ENCODE assay signal across 2 cellular contexts in the genomic region with DNA sequence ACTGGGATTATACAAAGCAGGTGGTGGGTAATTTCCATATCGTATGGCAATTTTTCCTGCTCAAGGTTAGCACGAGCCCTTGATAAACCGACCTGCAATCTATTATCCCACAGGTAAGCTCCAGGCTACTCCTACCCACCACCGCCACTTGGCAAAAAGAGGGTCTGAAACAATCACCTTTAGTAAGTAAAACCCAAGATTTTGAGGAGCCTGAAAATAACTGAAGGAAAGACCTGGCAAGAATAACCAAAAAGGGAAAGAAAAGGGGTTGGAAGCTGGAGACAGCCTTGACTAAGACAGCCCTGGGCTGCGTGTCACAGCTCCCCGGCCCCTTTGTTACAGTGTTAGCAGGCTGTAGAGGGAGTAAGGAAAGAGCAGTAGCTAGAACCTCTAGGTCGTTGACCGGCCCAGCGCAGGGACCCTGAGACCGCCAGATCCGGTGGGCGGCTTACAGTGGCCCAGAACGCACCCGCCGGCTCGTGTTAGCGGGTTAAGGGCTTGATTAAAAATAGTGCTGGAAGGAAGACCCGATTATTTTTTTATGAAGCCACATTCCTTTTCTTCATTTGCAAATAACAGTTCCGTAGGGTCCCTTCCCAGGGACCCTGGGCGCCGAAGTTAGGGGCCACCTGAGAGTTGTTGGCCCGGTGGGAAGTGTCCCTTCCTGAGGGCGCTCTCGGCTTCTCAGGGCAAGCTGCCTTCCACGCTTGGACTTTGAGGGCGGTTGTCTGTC.
TF ChIP-seq lines count a peak whose summit lies in the region.

No MANE protein-coding gene starts in this region.

TF ChIP-seq in GM23338, 12 proteins besides CTCF, POLR2A, EP300 and RAD21:
- no peak for TF ChIP-seq POLR2AphosphoS5 (IDR thresholded peaks at IDR 0.05; ENCODE audit: low read depth)
- TF ChIP-seq, protein P1, sequence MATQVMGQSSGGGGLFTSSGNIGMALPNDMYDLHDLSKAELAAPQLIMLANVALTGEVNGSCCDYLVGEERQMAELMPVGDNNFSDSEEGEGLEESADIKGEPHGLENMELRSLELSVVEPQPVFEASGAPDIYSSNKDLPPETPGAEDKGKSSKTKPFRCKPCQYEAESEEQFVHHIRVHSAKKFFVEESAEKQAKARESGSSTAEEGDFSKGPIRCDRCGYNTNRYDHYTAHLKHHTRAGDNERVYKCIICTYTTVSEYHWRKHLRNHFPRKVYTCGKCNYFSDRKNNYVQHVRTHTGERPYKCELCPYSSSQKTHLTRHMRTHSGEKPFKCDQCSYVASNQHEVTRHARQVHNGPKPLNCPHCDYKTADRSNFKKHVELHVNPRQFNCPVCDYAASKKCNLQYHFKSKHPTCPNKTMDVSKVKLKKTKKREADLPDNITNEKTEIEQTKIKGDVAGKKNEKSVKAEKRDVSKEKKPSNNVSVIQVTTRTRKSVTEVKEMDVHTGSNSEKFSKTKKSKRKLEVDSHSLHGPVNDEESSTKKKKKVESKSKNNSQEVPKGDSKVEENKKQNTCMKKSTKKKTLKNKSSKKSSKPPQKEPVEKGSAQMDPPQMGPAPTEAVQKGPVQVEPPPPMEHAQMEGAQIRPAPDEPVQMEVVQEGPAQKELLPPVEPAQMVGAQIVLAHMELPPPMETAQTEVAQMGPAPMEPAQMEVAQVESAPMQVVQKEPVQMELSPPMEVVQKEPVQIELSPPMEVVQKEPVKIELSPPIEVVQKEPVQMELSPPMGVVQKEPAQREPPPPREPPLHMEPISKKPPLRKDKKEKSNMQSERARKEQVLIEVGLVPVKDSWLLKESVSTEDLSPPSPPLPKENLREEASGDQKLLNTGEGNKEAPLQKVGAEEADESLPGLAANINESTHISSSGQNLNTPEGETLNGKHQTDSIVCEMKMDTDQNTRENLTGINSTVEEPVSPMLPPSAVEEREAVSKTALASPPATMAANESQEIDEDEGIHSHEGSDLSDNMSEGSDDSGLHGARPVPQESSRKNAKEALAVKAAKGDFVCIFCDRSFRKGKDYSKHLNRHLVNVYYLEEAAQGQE (IDR thresholded peaks at IDR 0.05; ENCODE audit: unreplicated experiment) = no peak
- TF ChIP-seq JUNB (IDR thresholded peaks at IDR 0.05; ENCODE audit: unreplicated experiment) = no peak
- no peak for TF ChIP-seq ZNF114 (CRISPR knock-in tag; IDR thresholded peaks at IDR 0.05)
- no peak for TF ChIP-seq NANOG (IDR thresholded peaks at IDR 0.05; ENCODE audit: borderline replicate concordance)
- no peak for TF ChIP-seq ZNF331 (CRISPR knock-in tag; IDR thresholded peaks at IDR 0.05; ENCODE audit: low read depth)
- TF ChIP-seq ZNF462 (CRISPR knock-in tag; IDR thresholded peaks at IDR 0.05) = no peak
- TF ChIP-seq EZH2phosphoT487 (IDR thresholded peaks at IDR 0.05; ENCODE audit: unreplicated experiment) = peak; percentile 69

TF ChIP-seq in SK-N-SH, 30 proteins besides CTCF, POLR2A, EP300 and RAD21:
- no peak for TF ChIP-seq TCF12 (IDR thresholded peaks at IDR 0.05)
- no peak for TF ChIP-seq MEF2A (IDR thresholded peaks at IDR 0.05; ENCODE audit: borderline replicate concordance, low read depth)
- TF ChIP-seq TAF1 (IDR thresholded peaks at IDR 0.05; ENCODE audit: borderline replicate concordance, low read depth, low read length) = no peak
- TF ChIP-seq RFX5 (IDR thresholded peaks at IDR 0.05; ENCODE audit: low read length) = no peak
- no peak for TF ChIP-seq MAX (IDR thresholded peaks at IDR 0.05; ENCODE audit: low read depth)
- TF ChIP-seq FOXM1 (IDR thresholded peaks at IDR 0.05; ENCODE audit: low read depth) = no peak
- no peak for TF ChIP-seq GABPA (IDR thresholded peaks at IDR 0.05; ENCODE audit: low read depth)
- TF ChIP-seq RXRA (IDR thresholded peaks at IDR 0.05; ENCODE audit: borderline replicate concordance, low read depth) = no peak
- no peak for TF ChIP-seq FOXJ3 (CRISPR knock-in tag; IDR thresholded peaks at IDR 0.05)
